In genomic region chr6:122984393-122984792, GRCh38 we compare ENCODE assay signal across 26 cellular contexts. TPM values are rescaled to one million over a fixed set of nuclear protein-coding genes. Genes with fewer than 3 reads are reported as not detected.
"Had no signal": no experiment of that assay in that cellular context is flagged by ENCODE, and none has a peak within 500 bp of the region (broad histone marks: within the 10 kb centered on the region; RNA-seq: fewer than 3 reads in every experiment).

No MANE protein-coding gene starts in this region.

- ATAC-seq: activated CD4-positive, alpha-beta T cell treated with anti-CD3 and anti-CD28 coated beads for 36 hours; activated CD8-positive, alpha-beta T cell treated with anti-CD3 and anti-CD28 coated beads for 36 hours; activated T-cell treated with anti-CD3 and anti-CD28 coated beads, Interleukin-2, amount 50 U/mL, for 72 hours; PC-3 had no signal

- H3K4me3 ChIP-seq: cardiac muscle cell had no signal

- DNase-seq: activated CD4-positive, alpha-beta T cell treated with anti-CD3 and anti-CD28 coated beads for 36 hours; activated CD4-positive, alpha-beta T cell treated with anti-CD3 and anti-CD28 coated beads, Interleukin-2, amount 50 U/mL, for 1 hour; activated CD8-positive, alpha-beta memory T cell treated with anti-CD3 and anti-CD28 coated beads, Interleukin-2, amount 50 U/mL, for 4 hours; activated CD8-positive, alpha-beta T cell treated with anti-CD3 and anti-CD28 coated beads for 36 hours; activated gamma-delta T cell treated with Interleukin-2 at 50 U/mL for 16 hours; activated naive CD4-positive, alpha-beta T cell treated with anti-CD3 and anti-CD28 coated beads, Interleukin-2, amount 10 ng/mL, durations not matched to agents 7 days and 5 days; activated naive CD8-positive, alpha-beta T cell treated with anti-CD3 and anti-CD28 coated beads for 36 hours; activated T-cell treated with anti-CD3 and anti-CD28 coated beads, Interleukin-2, amount 50 U/mL, for 72 hours; brain microvascular endothelial cell; NCI-H1105; NCI-H1436; NCI-H1694 treated with DMSO at 0.1 percent for 48 hours; NCI-H2029 treated with DMSO at 0.1 percent for 48 hours; NCI-H345; NCI-H510A; NCI-H526 treated with DMSO at 0.1 percent for 48 hours; PC-3; SHP77 treated with DMSO at 0.1 percent for 48 hours; T-helper 1 cell; WERI-Rb-1 had no signal

- H3K27ac ChIP-seq: brain microvascular endothelial cell, cardiac muscle cell, WERI-Rb-1 had no signal

- H3K36me3 ChIP-seq: brain microvascular endothelial cell, cardiac muscle cell, WERI-Rb-1 had no signal

- H3K27me3 ChIP-seq: brain microvascular endothelial cell, cardiac muscle cell had no signal

RNA-seq across cellular contexts. Expression of gene CLVS2, which starts 11.6 kb away (rescaled TPM):
- total RNA-seq: activated CD4-positive, alpha-beta T cell treated with anti-CD3 and anti-CD28 coated beads for 36 hours; activated CD8-positive, alpha-beta T cell treated with anti-CD3 and anti-CD28 coated beads for 36 hours; activated naive CD8-positive, alpha-beta T cell treated with anti-CD3 and anti-CD28 coated beads for 36 hours; activated T-cell treated with anti-CD3 and anti-CD28 coated beads, Interleukin-2, amount 50 U/mL, for 72 hours; activated T-helper 2 cell treated with anti-CD3 and anti-CD28 coated beads, Interferon-gamma antibody, Interleukin-2, Interleukin-4, amounts not matched to agents 10 μg/mL and 5 μg/mL and 100 μg/mL, durations not matched to agents 14 hours and 24 hours and 36 hours; MCF 10A; PC-3; SK-MEL-5; T-helper 2 cell treated with Interferon-gamma antibody and Interleukin-4, amounts not matched to agents 100 ng/mL and 5 ng/mL, for 36 hours had no signal
- polyA plus RNA-seq: adipose tissue, cardiac muscle cell had no signal
